In the genomic region with DNA sequence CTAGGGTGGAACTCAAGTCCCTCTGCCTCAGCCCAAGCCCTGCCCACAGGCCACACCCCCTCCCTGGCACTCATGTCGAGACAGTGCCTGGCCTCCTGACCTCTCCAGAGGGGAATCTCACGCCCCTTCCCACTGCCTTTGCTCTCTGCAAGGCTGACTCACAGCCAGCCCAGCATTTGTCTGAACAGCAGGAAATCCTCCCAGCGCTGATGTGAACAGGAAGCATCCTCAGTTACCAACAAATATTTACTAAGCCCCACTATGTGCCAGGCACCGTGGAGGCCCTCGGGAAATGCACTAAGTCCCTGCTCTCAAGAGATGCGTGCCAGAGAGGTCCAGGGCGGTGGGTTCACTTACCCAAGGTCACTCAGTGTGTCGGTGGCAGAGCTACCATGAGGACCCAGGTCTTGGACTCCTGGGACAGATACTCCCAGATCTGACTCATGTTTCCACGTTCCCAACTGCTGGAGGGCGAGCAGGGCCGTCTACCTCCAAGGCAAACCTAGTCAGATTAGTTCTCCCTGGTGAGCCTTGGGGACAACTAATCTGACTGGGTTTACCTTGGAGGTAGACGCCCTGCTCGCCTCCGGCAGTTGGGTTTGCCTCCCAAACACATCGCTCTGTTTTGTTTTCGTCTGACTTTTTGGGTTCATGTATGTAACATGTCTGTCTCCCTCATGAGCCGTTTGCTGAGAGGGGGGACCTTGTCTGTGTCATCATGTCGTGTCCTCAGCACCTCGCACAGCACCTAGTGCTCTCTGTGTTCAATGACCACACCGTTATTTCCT, we compare ENCODE assay signal across 1 cellular context.
TF ChIP-seq lines count a peak whose summit lies in the region.

No MANE protein-coding gene starts in this region.

TF ChIP-seq in HEK293, 187 proteins besides CTCF, POLR2A, EP300 and RAD21 (continued from another document):
- TF ChIP-seq, protein P1, sequence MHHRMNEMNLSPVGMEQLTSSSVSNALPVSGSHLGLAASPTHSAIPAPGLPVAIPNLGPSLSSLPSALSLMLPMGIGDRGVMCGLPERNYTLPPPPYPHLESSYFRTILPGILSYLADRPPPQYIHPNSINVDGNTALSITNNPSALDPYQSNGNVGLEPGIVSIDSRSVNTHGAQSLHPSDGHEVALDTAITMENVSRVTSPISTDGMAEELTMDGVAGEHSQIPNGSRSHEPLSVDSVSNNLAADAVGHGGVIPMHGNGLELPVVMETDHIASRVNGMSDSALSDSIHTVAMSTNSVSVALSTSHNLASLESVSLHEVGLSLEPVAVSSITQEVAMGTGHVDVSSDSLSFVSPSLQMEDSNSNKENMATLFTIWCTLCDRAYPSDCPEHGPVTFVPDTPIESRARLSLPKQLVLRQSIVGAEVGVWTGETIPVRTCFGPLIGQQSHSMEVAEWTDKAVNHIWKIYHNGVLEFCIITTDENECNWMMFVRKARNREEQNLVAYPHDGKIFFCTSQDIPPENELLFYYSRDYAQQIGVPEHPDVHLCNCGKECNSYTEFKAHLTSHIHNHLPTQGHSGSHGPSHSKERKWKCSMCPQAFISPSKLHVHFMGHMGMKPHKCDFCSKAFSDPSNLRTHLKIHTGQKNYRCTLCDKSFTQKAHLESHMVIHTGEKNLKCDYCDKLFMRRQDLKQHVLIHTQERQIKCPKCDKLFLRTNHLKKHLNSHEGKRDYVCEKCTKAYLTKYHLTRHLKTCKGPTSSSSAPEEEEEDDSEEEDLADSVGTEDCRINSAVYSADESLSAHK (tag by site-specific recombination; IDR thresholded peaks at IDR 0.05) = no peak
- TF ChIP-seq ZNF791 (tag by site-specific recombination; IDR thresholded peaks at IDR 0.05) (no peak), KLF9 (tag by site-specific recombination; IDR thresholded peaks at IDR 0.05; ENCODE audit: low read depth) (peak; percentile 64)
